Comparison of ENCODE assay signal across 9 cellular contexts in genomic region chr11:71786369-71787013, GRCh38. TPM values are rescaled to one million over a fixed set of nuclear protein-coding genes. Genes with fewer than 3 reads are reported as not detected.
DNase-seq lines count a peak whose midpoint lies in the region; ATAC-seq and TF ChIP-seq lines count a peak whose summit lies in the region.
"Not testable (repeated sequence)": the region's sequence is repeated elsewhere in the genome, so short reads cannot be mapped to it uniquely, and the experiment has no call there.
"Had no signal": no experiment of that assay in that cellular context is flagged by ENCODE, and none has a peak within 500 bp of the region (broad histone marks: within the 10 kb centered on the region; RNA-seq: fewer than 3 reads in every experiment).

No MANE protein-coding gene starts in this region.

- H3K9ac ChIP-seq in NT2/D1 (ENCODE audit: insufficient read length, low read depth): not testable (repeated sequence)

- H3K9me3 Mint-ChIP-seq in activated naive CD8-positive, alpha-beta T cell treated with anti-CD3 and anti-CD28 coated beads for 36 hours: not testable (repeated sequence)

- peaks cover 26% of the 10 kb centered on the region for H3K4me1 Mint-ChIP-seq in activated naive CD8-positive, alpha-beta T cell treated with anti-CD3 and anti-CD28 coated beads for 36 hours

- not testable (repeated sequence) for H3K9me3 ChIP-seq in NT2/D1 (ENCODE audit: insufficient read depth, low read length); esophagus squamous epithelium

- ATAC-seq in GM19463 (IDR thresholded peaks at IDR 0.05; ENCODE audit: unreplicated experiment): peak; percentile 44
- peak; percentile 21 for ATAC-seq in HG03565 (IDR thresholded peaks at IDR 0.05; ENCODE audit: unreplicated experiment)

- not testable (repeated sequence) for H3K27me3 Mint-ChIP-seq in activated naive CD8-positive, alpha-beta T cell treated with anti-CD3 and anti-CD28 coated beads for 36 hours

- TF ChIP-seq CTCF in esophagus squamous epithelium (IDR thresholded peaks at IDR 0.05): not testable (repeated sequence)

- peak overlapping the region; percentile 98 for H3K27ac Mint-ChIP-seq in activated naive CD8-positive, alpha-beta T cell treated with anti-CD3 and anti-CD28 coated beads for 36 hours

- intact Hi-C loops in esophagus squamous epithelium (cut with DNase I): loop anchor here (10.0 kb wide), 1 partner anchor 648 kb away; the partner anchor contains the start of gene CLPB

- DNase-seq in CD1c-positive myeloid dendritic cell (ENCODE audit: extremely low spot score): peak; percentile 72
- DNase-seq in NT2/D1 (ENCODE audit: low read depth, low spot score): peak; percentile 90
- not testable (repeated sequence) for DNase-seq in activated naive CD8-positive, alpha-beta T cell treated with anti-CD3 and anti-CD28 coated beads for 36 hours; esophagus squamous epithelium (lab: John Stamatoyannopoulos, UW)
- peak; percentile 89 for DNase-seq in medulla oblongata (ENCODE audit: extremely low spot score)
- DNase-seq in stimulated activated CD8-positive, alpha-beta memory T cell treated with anti-CD3 and anti-CD28 coated beads, Interleukin-12 subunit alpha, Interleukin-12 subunit beta, amount 100 ng/mL, for 1 hour (ENCODE audit: low read depth): peak; percentile 6

- H3K36me3 ChIP-seq in NT2/D1 (ENCODE audit: insufficient read depth, insufficient read length, low read length); esophagus squamous epithelium: not testable (repeated sequence)

- H3K27ac ChIP-seq in esophagus squamous epithelium: peak overlapping the region; percentile 81 to 93 (median 92)

- not testable (repeated sequence) for H3K27me3 ChIP-seq in NT2/D1 (ENCODE audit: insufficient read depth, insufficient read length); esophagus squamous epithelium

- H3K36me3 Mint-ChIP-seq in activated naive CD8-positive, alpha-beta T cell treated with anti-CD3 and anti-CD28 coated beads for 36 hours: not testable (repeated sequence)

- peak overlapping the region; percentile 94 for H3K4me3 Mint-ChIP-seq in activated naive CD8-positive, alpha-beta T cell treated with anti-CD3 and anti-CD28 coated beads for 36 hours

- WGBS in esophagus squamous epithelium, 2 donors: 0 to 1% methylated on average over 4 to 13 of the region's 51 CpGs

- H3K4me1 ChIP-seq in NT2/D1 (ENCODE audit: insufficient read depth, insufficient read length): not testable (repeated sequence)
- H3K4me1 ChIP-seq in esophagus squamous epithelium: peaks cover 0 to 19% (median 3%) of the 10 kb centered on the region in 3 donors

- peak in 2 of 4 donors; percentile 44 to 77 for TF ChIP-seq POLR2A in esophagus squamous epithelium (IDR thresholded peaks at IDR 0.05)

- H3K4me3 ChIP-seq in NT2/D1 (ENCODE audit: insufficient read length, low read depth): peak overlapping the region; percentile 15
- peak overlapping the region; percentile 51 to 85 (median 79) for H3K4me3 ChIP-seq in esophagus squamous epithelium

RNA-seq across cellular contexts. Expression of gene DEFB108B, which starts 46.5 kb away (rescaled TPM):
- total RNA-seq in activated naive CD8-positive, alpha-beta T cell treated with anti-CD3 and anti-CD28 coated beads for 36 hours: not detected
- not detected for total RNA-seq in esophagus squamous epithelium
- total RNA-seq: activated CD8-positive, alpha-beta memory T cell treated with anti-CD3 and anti-CD28 coated beads for 36 hours had no signal
